In the genomic region with DNA sequence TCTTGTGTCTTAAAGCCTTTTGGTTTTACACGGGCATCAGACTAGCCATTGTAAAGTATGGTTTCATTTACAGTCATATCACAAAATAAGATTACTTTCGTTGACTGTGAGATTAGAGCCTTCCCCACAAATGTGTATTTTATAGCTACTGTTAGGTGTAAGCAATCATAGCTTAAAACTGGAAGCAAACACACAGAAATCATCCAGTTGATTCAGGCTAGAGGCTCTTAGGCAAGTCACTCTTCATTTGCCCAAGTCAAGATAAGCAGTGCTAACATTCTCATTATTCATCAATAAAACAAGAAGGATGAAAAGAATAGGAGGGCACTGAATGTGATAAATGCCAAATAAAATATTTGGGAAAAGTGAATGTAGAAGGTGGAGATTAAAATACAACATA, we compare ENCODE assay signal across 32 cellular contexts.
"Had no signal": no experiment of that assay in that cellular context is flagged by ENCODE, and none has a peak within 500 bp of the region (broad histone marks: within the 10 kb centered on the region; RNA-seq: fewer than 3 reads in every experiment).

No MANE protein-coding gene starts in this region.

- H3K4me1 Mint-ChIP-seq: activated B cell treated with CpG ODN at 0.5 μM for 24 hours; activated naive CD8-positive, alpha-beta T cell treated with anti-CD3 and anti-CD28 coated beads, Interleukin-2, amount 50 U/mL, for 24 hours; activated T-helper 17 cell treated with anti-CD3 and anti-CD28 coated beads, Interleukin-2, amount 50 U/mL, for 72 hours; brain; T-helper 17 cell had no signal

- H3K9me3 Mint-ChIP-seq: activated B cell treated with CpG ODN at 0.5 μM for 24 hours; brain; T-helper 2 cell treated with Interferon-gamma antibody and Interleukin-4, amounts not matched to agents 5 μg/mL and 100 μg/mL, for 36 hours had no signal

- H3K27me3 ChIP-seq: adrenal gland, ascending aorta, breast epithelium, cardiac muscle cell, colonic mucosa, esophagus squamous epithelium had no signal

- ATAC-seq: activated CD4-positive, CD25-positive, alpha-beta regulatory T cell treated with anti-CD3 and anti-CD28 coated beads, Interleukin-2, amount 50 U/mL, for 24 hours; activated CD8-positive, alpha-beta T cell treated with anti-CD3 and anti-CD28 coated beads for 36 hours; activated naive CD8-positive, alpha-beta T cell treated with anti-CD3 and anti-CD28 coated beads, Interleukin-2, amount 50 U/mL, for 24 hours; activated T-cell treated with anti-CD3 and anti-CD28 coated beads, Interleukin-2, amount 50 U/mL, for 4 hours; activated T-helper 17 cell treated with anti-CD3 and anti-CD28 coated beads, Interleukin-2, amount 50 U/mL, for 72 hours; T-helper 17 cell had no signal

- H3K4me3 Mint-ChIP-seq: activated B cell treated with CpG ODN at 0.5 μM for 24 hours; activated CD8-positive, alpha-beta T cell treated with anti-CD3 and anti-CD28 coated beads for 36 hours; activated naive CD8-positive, alpha-beta T cell; activated naive CD8-positive, alpha-beta T cell treated with anti-CD3 and anti-CD28 coated beads, Interleukin-2, amount 50 U/mL, for 24 hours; activated T-cell treated with anti-CD3 and anti-CD28 coated beads, Interleukin-2, amount 50 U/mL, for 4 hours; activated T-helper 17 cell treated with anti-CD3 and anti-CD28 coated beads, Interleukin-2, amount 50 U/mL, for 72 hours; brain; T-helper 17 cell; T-helper 2 cell treated with Interferon-gamma antibody and Interleukin-4, amounts not matched to agents 5 μg/mL and 100 μg/mL, for 36 hours had no signal

- DNase-seq: activated B cell treated with CpG ODN at 0.5 μM for 24 hours; activated CD4-positive, alpha-beta T cell treated with anti-CD3 and anti-CD28 coated beads for 48 hours; activated CD4-positive, alpha-beta T cell treated with anti-CD3 and anti-CD28 coated beads, Interleukin-2, amount 50 U/mL, for 1 hour; activated CD4-positive, alpha-beta T cell treated with anti-CD3 and anti-CD28 coated beads, Interleukin-2, amount 50 U/mL, for 48 hours; activated CD8-positive, alpha-beta memory T cell treated with anti-CD3 and anti-CD28 coated beads for 24 hours; activated CD8-positive, alpha-beta T cell treated with anti-CD3 and anti-CD28 coated beads for 36 hours; activated effector memory CD4-positive, alpha-beta T cell treated with Interleukin-2 at 50 U/mL for 16 hours; activated gamma-delta T cell treated with Interleukin-2 at 50 U/mL for 16 hours; activated naive CD4-positive, alpha-beta T cell treated with anti-CD3 and anti-CD28 coated beads, Interleukin-2, amount 50 U/mL, for 16 hours; activated naive CD4-positive, alpha-beta T cell treated with Interleukin-2 at 50 U/mL for 16 hours; activated naive CD8-positive, alpha-beta T cell treated with anti-CD3 and anti-CD28 coated beads, Interleukin-2, amount 50 U/mL, for 24 hours; activated T-cell treated with anti-CD3 and anti-CD28 coated beads, Interleukin-2, amount 50 U/mL, for 4 hours; adrenal gland; central memory CD4-positive, alpha-beta T cell; cerebellar nuclear complex; colonic mucosa; effector CD8-positive, alpha-beta T cell; esophagus squamous epithelium; foreskin fibroblast; head of caudate nucleus; T-helper 17 cell; T1000; WERI-Rb-1 had no signal

- H3K9me3 ChIP-seq: adrenal gland, ascending aorta, breast epithelium, colonic mucosa, esophagus squamous epithelium had no signal

- H3K27ac Mint-ChIP-seq: activated B cell treated with CpG ODN at 0.5 μM for 24 hours; activated CD8-positive, alpha-beta T cell treated with anti-CD3 and anti-CD28 coated beads for 36 hours; activated naive CD8-positive, alpha-beta T cell; activated naive CD8-positive, alpha-beta T cell treated with anti-CD3 and anti-CD28 coated beads, Interleukin-2, amount 50 U/mL, for 24 hours; activated T-helper 17 cell treated with anti-CD3 and anti-CD28 coated beads, Interleukin-2, amount 50 U/mL, for 72 hours; brain; T-helper 17 cell; T-helper 2 cell treated with Interferon-gamma antibody and Interleukin-4, amounts not matched to agents 5 μg/mL and 100 μg/mL, for 36 hours had no signal

- H3K4me3 ChIP-seq: adrenal gland, ascending aorta, breast epithelium, cardiac muscle cell, colonic mucosa, esophagus squamous epithelium had no signal

- H3K27me3 Mint-ChIP-seq: activated B cell treated with CpG ODN at 0.5 μM for 24 hours; activated CD8-positive, alpha-beta T cell treated with anti-CD3 and anti-CD28 coated beads for 36 hours; activated naive CD8-positive, alpha-beta T cell; activated naive CD8-positive, alpha-beta T cell treated with anti-CD3 and anti-CD28 coated beads, Interleukin-2, amount 50 U/mL, for 24 hours; activated T-helper 17 cell treated with anti-CD3 and anti-CD28 coated beads, Interleukin-2, amount 50 U/mL, for 72 hours; brain; T-helper 17 cell had no signal

- H3K4me1 ChIP-seq: adrenal gland, ascending aorta, breast epithelium, colonic mucosa, esophagus squamous epithelium had no signal

- H3K27ac ChIP-seq: adrenal gland, ascending aorta, breast epithelium, cardiac muscle cell, colonic mucosa, epithelial cell of prostate, esophagus squamous epithelium, WERI-Rb-1 had no signal

- H3K36me3 Mint-ChIP-seq: activated naive CD8-positive, alpha-beta T cell; brain had no signal

- H3K36me3 ChIP-seq: adrenal gland, ascending aorta, breast epithelium, cardiac muscle cell, colonic mucosa, esophagus squamous epithelium, WERI-Rb-1 had no signal
